Comparison of ENCODE assay signal across 2 cellular contexts in genomic region chr17:7834554-7834890, GRCh38.
TF ChIP-seq lines count a peak whose summit lies in the region.

No MANE protein-coding gene starts in this region.

TF ChIP-seq in A549, 52 proteins besides CTCF, POLR2A, EP300 and RAD21 (continued from another document):
- TF ChIP-seq, protein P1, sequence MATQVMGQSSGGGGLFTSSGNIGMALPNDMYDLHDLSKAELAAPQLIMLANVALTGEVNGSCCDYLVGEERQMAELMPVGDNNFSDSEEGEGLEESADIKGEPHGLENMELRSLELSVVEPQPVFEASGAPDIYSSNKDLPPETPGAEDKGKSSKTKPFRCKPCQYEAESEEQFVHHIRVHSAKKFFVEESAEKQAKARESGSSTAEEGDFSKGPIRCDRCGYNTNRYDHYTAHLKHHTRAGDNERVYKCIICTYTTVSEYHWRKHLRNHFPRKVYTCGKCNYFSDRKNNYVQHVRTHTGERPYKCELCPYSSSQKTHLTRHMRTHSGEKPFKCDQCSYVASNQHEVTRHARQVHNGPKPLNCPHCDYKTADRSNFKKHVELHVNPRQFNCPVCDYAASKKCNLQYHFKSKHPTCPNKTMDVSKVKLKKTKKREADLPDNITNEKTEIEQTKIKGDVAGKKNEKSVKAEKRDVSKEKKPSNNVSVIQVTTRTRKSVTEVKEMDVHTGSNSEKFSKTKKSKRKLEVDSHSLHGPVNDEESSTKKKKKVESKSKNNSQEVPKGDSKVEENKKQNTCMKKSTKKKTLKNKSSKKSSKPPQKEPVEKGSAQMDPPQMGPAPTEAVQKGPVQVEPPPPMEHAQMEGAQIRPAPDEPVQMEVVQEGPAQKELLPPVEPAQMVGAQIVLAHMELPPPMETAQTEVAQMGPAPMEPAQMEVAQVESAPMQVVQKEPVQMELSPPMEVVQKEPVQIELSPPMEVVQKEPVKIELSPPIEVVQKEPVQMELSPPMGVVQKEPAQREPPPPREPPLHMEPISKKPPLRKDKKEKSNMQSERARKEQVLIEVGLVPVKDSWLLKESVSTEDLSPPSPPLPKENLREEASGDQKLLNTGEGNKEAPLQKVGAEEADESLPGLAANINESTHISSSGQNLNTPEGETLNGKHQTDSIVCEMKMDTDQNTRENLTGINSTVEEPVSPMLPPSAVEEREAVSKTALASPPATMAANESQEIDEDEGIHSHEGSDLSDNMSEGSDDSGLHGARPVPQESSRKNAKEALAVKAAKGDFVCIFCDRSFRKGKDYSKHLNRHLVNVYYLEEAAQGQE (IDR thresholded peaks at IDR 0.05), result 0 out of 2 replicates have a peak, but pooled peaks have one; percentile 2
- TF ChIP-seq ESRRA (IDR thresholded peaks at IDR 0.05; ENCODE audit: borderline replicate concordance, low read length) (peak; percentile 62; the same call in 1 of the 2 replicates), NFE2L2 (conservative IDR thresholded peaks at IDR 0.05; ENCODE audit: low read length) (no peak), CHD2 (IDR thresholded peaks at IDR 0.05; ENCODE audit: low read length, partially characterized antibody) (no peak)

TF ChIP-seq in HEK293, 187 proteins besides CTCF, POLR2A, EP300 and RAD21 (continued from another document):
- TF ChIP-seq ZNF23 (tag by site-specific recombination; IDR thresholded peaks at IDR 0.05; ENCODE audit: borderline replicate concordance) (0 out of 2 replicates have a peak, but pooled peaks have one; percentile 1), SP3 (tag by site-specific recombination; IDR thresholded peaks at IDR 0.05) (peak; percentile 8; the same call in 1 of the 2 replicates), BCL11B (tag by site-specific recombination; IDR thresholded peaks at IDR 0.05; ENCODE audit: low read depth) (peak; percentile 72), KLF7 (tag by site-specific recombination; IDR thresholded peaks at IDR 0.05; ENCODE audit: borderline replicate concordance) (peak; percentile 6; the same call in 1 of the 2 replicates), ZNF311 (tag by site-specific recombination; IDR thresholded peaks at IDR 0.05; ENCODE audit: borderline replicate concordance) (no peak), PBX3 (CRISPR knock-in tag; IDR thresholded peaks at IDR 0.05) (no peak)
